In the genomic region with DNA sequence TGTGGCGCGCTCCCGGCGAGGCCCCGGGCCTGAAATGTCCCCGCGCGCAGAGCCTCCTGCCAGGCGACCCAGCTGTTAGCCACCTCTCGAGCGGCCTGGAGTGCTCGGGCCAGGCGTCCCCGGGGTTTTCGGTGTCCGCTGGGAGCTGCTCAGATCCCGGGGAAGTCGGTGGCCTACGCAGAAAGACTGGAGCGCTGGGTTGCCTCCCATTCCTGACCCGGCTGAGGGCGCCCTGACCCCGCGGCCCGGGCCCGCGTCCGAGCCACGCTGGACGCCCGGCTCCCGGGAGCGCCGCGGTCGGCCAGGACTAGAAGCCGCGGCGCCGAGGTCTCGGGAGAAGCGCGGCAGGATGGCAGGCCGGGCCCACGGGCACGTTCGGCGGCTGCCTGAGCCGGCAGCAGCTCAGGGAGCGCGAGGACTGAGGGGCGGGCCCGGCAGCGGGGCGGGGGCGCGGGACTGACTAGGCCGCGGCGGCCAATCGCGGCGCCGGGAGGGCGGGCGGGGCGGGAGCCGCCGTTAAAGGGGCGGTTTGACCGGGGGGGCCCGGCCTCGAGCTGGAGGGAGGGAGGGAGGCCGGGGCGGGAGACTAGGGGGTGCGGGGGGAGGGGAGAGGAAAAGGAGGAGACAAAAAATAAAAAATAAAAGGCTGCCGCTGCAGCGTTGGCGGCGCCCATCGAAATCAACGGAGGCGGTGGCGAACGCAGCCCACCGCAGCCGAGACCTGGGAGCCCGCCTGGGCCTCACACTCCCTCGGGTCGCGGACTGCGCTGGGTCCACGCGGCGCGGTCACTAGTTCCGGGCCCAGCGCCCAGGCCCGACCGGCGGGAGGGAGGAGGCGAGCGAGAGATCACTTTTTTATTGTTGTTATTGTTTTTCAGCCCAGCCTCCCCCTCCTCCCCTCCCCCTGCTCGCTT, we compare ENCODE assay signal across 8 cellular contexts. TPM values are rescaled to one million over a fixed set of nuclear protein-coding genes. Genes with fewer than 3 reads are reported as not detected.
A peak's percentile ranks its signal among the peaks of the same experiment; 100 is the strongest.
DNase-seq lines count a peak whose midpoint lies in the region; ATAC-seq and FAIRE-seq lines count a peak whose summit lies in the region.

No MANE protein-coding gene starts in this region.

- intact Hi-C loops in posterior vena cava (cut with DNase I): loop anchor here in 1 of 2 donors (5.0 kb wide), 1 partner anchor 373 kb away; the partner anchor contains the start of gene CLYBL

- DNase-seq in DMS53 (lab: John Stamatoyannopoulos, UW) (peak; percentile 64), DMS53 treated with DMSO at 0.1 percent for 48 hours (lab: John Stamatoyannopoulos, UW; ENCODE audit: unreplicated experiment) (no peak), OCI-M1 (lab: John Stamatoyannopoulos, UW) (peak; percentile 84), frontal cortex (ENCODE audit: low spot score in 2 of 2) (peak; percentile 77 to 84), posterior vena cava (ENCODE audit: low spot score) (peak; percentile 85)
- peak; percentile 60 for DNase-seq in activated naive CD4-positive, alpha-beta T cell treated with Interleukin-2 at 50 U/mL for 16 hours

- ATAC-seq in HG03354 (IDR thresholded peaks at IDR 0.05; ENCODE audit: poor library complexity, severe bottlenecking, unreplicated experiment) (peak; percentile 51), GM18858 (IDR thresholded peaks at IDR 0.05; ENCODE audit: unreplicated experiment) (no peak)

- FAIRE-seq in frontal cortex (lab: Jason Lieb, UNC): no peak

RNA-seq across cellular contexts. Expression of gene ZIC2, which starts 1.1 kb away (rescaled TPM):
- 2.4 TPM for total RNA-seq in frontal cortex
- total RNA-seq in posterior vena cava: under 1 TPM in 1 of 2 donors, not detected in 1; 0.10 TPM

RNA-seq across cellular contexts. Expression of gene ZIC5, which starts 8.9 kb away (rescaled TPM):
- total RNA-seq in frontal cortex: 1.6 TPM
- total RNA-seq in posterior vena cava: not detected
